ENCODE assay signal across 24 cellular contexts in genomic region chr20:38141154-38141888, GRCh38. TPM values are rescaled to one million over a fixed set of nuclear protein-coding genes. Genes with fewer than 3 reads are reported as not detected.
DNase-seq lines count a peak whose midpoint lies in the region; ATAC-seq, FAIRE-seq and TF ChIP-seq lines count a peak whose summit lies in the region.
"Had no signal": no experiment of that assay in that cellular context is flagged by ENCODE, and none has a peak within 500 bp of the region (broad histone marks: within the 10 kb centered on the region; RNA-seq: fewer than 3 reads in every experiment).

No MANE protein-coding gene starts in this region.

- no peak overlapping the region for H3K4me3 ChIP-seq in astrocyte (ENCODE audit: insufficient read depth, low read depth, low read length)
- H3K4me3 ChIP-seq in kidney (ENCODE audit: low read length in 2 of 2): no peak overlapping the region
- H3K4me3 ChIP-seq in spleen: no peak overlapping the region
- H3K4me3 ChIP-seq: colonic mucosa, HAP-1, MG63, tibial nerve had no signal

- intact Hi-C loops in kidney (cut with DNase I): no loop called here
- intact Hi-C loops in spleen (cut with DNase I; ENCODE audit: low total_unique reads): no loop called here

- H2BK15ac ChIP-seq in H9 (ENCODE audit: low read depth, low read length): no peak overlapping the region

- no peak overlapping the region for H2AK5ac ChIP-seq in H9 (ENCODE audit: insufficient read length, low read length)

- H3K79me2 ChIP-seq in H9 (ENCODE audit: insufficient read depth, low read length) (no peaks in the 10 kb centered on the region), astrocyte (ENCODE audit: insufficient read depth, low read length) (no peaks in the 10 kb centered on the region)
- H3K79me2 ChIP-seq: parathyroid adenoma had no signal

- no peak overlapping the region for H3K4me3 Mint-ChIP-seq in H9
- H3K4me3 Mint-ChIP-seq in astrocyte (ENCODE audit: unreplicated experiment): no peak overlapping the region
- no peak overlapping the region for H3K4me3 Mint-ChIP-seq in T-helper 17 cell
- H3K4me3 Mint-ChIP-seq: activated naive CD8-positive, alpha-beta T cell treated with anti-CD3 and anti-CD28 coated beads, Interleukin-2, amount 10 ng/mL, durations not matched to agents 7 days and 5 days; brain had no signal

- no peaks in the 10 kb centered on the region for H3K79me1 ChIP-seq in H9 (ENCODE audit: insufficient read depth, low read depth, low read length, poor library complexity, severe bottlenecking)

- no peaks in the 10 kb centered on the region for H3K9me3 ChIP-seq in H9 (ENCODE audit: control insufficient read depth, low read depth, low read length)
- no peaks in the 10 kb centered on the region for H3K9me3 ChIP-seq in astrocyte (ENCODE audit: insufficient read depth, low read depth, low read length)
- H3K9me3 ChIP-seq in kidney (ENCODE audit: control insufficient read depth in 1 of 2, low read length in 2 of 2): no peaks in the 10 kb centered on the region
- no peaks in the 10 kb centered on the region for H3K9me3 ChIP-seq in spleen
- no peaks in the 10 kb centered on the region for H3K9me3 ChIP-seq in T-helper 17 cell (ENCODE audit: control insufficient read depth, low read length, poor library complexity, severe bottlenecking)
- H3K9me3 ChIP-seq: colonic mucosa, HAP-1, MG63, tibial nerve had no signal

- H3K4ac ChIP-seq in H9 (ENCODE audit: low read depth, low read length): no peak overlapping the region

- no peak for FAIRE-seq in astrocyte (lab: Jason Lieb, UNC)
- no peak for FAIRE-seq in kidney (lab: Jason Lieb, UNC)

- no peaks in the 10 kb centered on the region for H3K27me3 ChIP-seq in H9 (ENCODE audit: insufficient read depth, low read length)
- no peaks in the 10 kb centered on the region for H3K27me3 ChIP-seq in astrocyte (ENCODE audit: insufficient read depth, low read length)
- H3K27me3 ChIP-seq in spleen (replicated peaks in 1 of 7): no peaks in the 10 kb centered on the region
- H3K27me3 ChIP-seq: colonic mucosa, MG63, tibial nerve had no signal

- H3K27ac Mint-ChIP-seq in H9 (peak overlapping the region in 2 of 3 experiments; percentile 39 to 84; a peak in 2 of 7 replicates), astrocyte (ENCODE audit: unreplicated experiment) (no peak overlapping the region), T-helper 17 cell (no peak overlapping the region)
- H3K27ac Mint-ChIP-seq: activated naive CD8-positive, alpha-beta T cell treated with anti-CD3 and anti-CD28 coated beads, Interleukin-2, amount 10 ng/mL, durations not matched to agents 7 days and 5 days; activated T-helper 2 cell treated with anti-CD3 and anti-CD28 coated beads, Interferon-gamma antibody, Interleukin-2, Interleukin-4, amounts not matched to agents 10 μg/mL and 5 μg/mL and 100 μg/mL, durations not matched to agents 14 hours and 24 hours and 36 hours had no signal

- TF ChIP-seq CTCF in H9 (conservative IDR thresholded peaks at IDR 0.05) (no peak), astrocyte (IDR thresholded peaks at IDR 0.05; ENCODE audit: insufficient read depth, low read depth, low read length) (no peak), kidney (IDR thresholded peaks at IDR 0.05; ENCODE audit: borderline replicate concordance, extremely low read depth, insufficient read depth) (no peak), spleen (IDR thresholded peaks at IDR 0.05 in 8 of 11, conservative IDR thresholded peaks at IDR 0.05 in 3 of 11) (no peak)

- WGBS in H9 (ENCODE audit: extremely low coverage, insufficient read length, low lambda C conversion rate): no CpG with 5 or more reads among the region's 25 CpGs
- 80 to 87% (median 86%) methylated on average over 25 of the region's 25 CpGs for WGBS in spleen, 5 donors

- H2BK5ac ChIP-seq in H9 (ENCODE audit: insufficient read length, low read length): no peak overlapping the region

- H3K36me3 Mint-ChIP-seq in H9 (ENCODE audit: insufficient read depth in 1 of 3, low read depth in 3 of 3): no peaks in the 10 kb centered on the region
- H3K36me3 Mint-ChIP-seq in astrocyte (ENCODE audit: low read depth, unreplicated experiment): peaks cover 11% of the 10 kb centered on the region
- no peaks in the 10 kb centered on the region for H3K36me3 Mint-ChIP-seq in T-helper 17 cell (ENCODE audit: low read depth)
- H3K36me3 Mint-ChIP-seq: activated naive CD8-positive, alpha-beta T cell treated with anti-CD3 and anti-CD28 coated beads, Interleukin-2, amount 10 ng/mL, durations not matched to agents 7 days and 5 days; brain had no signal

- no peak overlapping the region for H2BK20ac ChIP-seq in H9 (ENCODE audit: low read depth, low read length, poor library complexity, severe bottlenecking)

- H3K4me2 ChIP-seq in H9 (ENCODE audit: insufficient read depth, insufficient read length, low read length) (no peak overlapping the region), astrocyte (ENCODE audit: low read length) (no peak overlapping the region)

- H3K36me3 ChIP-seq in astrocyte (ENCODE audit: insufficient read depth, low read length): peaks cover 40% of the 10 kb centered on the region
- peaks cover 0 to 2% of the 10 kb centered on the region in 2 donors for H3K36me3 ChIP-seq in kidney (ENCODE audit: control insufficient read depth in 1 of 2, insufficient read depth in 2 of 2, low read length in 2 of 2)
- H3K36me3 ChIP-seq in spleen: peaks cover 0 to 45% (median 7%) of the 10 kb centered on the region in 6 donors
- H3K36me3 ChIP-seq: colonic mucosa, HAP-1, tibial nerve had no signal

- H4K8ac ChIP-seq in H9 (replicated peaks; ENCODE audit: insufficient read length, low read depth, low read length): no peak overlapping the region

- H2BK12ac ChIP-seq in H9 (ENCODE audit: insufficient read length, low read depth, low read length): no peak overlapping the region

- H2AFZ ChIP-seq in H9 (ENCODE audit: low read length): no peak overlapping the region
- no peak overlapping the region for H2AFZ ChIP-seq in astrocyte (ENCODE audit: low read depth, low read length)
- H2AFZ ChIP-seq: parathyroid adenoma had no signal

- H3K23ac ChIP-seq in H9 (ENCODE audit: insufficient read length, low read depth, low read length): no peak overlapping the region

- no peak for TF ChIP-seq POLR2A in spleen (IDR thresholded peaks at IDR 0.05)

- H4K5ac ChIP-seq in H9 (ENCODE audit: insufficient read length, low read depth, low read length): no peak overlapping the region

- H3T11ph ChIP-seq in H9 (ENCODE audit: low read length): no peak overlapping the region

- H3K23me2 ChIP-seq in H9 (ENCODE audit: insufficient read length, low read depth, low read length, poor library complexity, severe bottlenecking): no peaks in the 10 kb centered on the region

- H4K20me1 ChIP-seq in H9 (ENCODE audit: control insufficient read depth, insufficient read depth, insufficient read length) (no peaks in the 10 kb centered on the region), astrocyte (ENCODE audit: insufficient read depth, low read length) (no peaks in the 10 kb centered on the region)

- H3K9ac ChIP-seq in H9 (ENCODE audit: extremely low read depth, insufficient read length, low read length) (no peak overlapping the region), astrocyte (ENCODE audit: low read length) (no peak overlapping the region), kidney (ENCODE audit: low read length in 2 of 2) (no peak overlapping the region)
- H3K9ac ChIP-seq: parathyroid adenoma had no signal

- H3K56ac ChIP-seq in H9 (ENCODE audit: insufficient read length, low read depth, low read length): no peak overlapping the region

- no peak overlapping the region for H3K18ac ChIP-seq in H9 (ENCODE audit: insufficient read length, low read depth, low read length)

- H2BK120ac ChIP-seq in H9 (ENCODE audit: low read depth, low read length, poor library complexity, severe bottlenecking): no peak overlapping the region

- H3K9me3 Mint-ChIP-seq in H9 (no peaks in the 10 kb centered on the region), astrocyte (ENCODE audit: unreplicated experiment) (peaks cover 5% of the 10 kb centered on the region)
- H3K9me3 Mint-ChIP-seq: activated naive CD8-positive, alpha-beta T cell treated with anti-CD3 and anti-CD28 coated beads, Interleukin-2, amount 10 ng/mL, durations not matched to agents 7 days and 5 days; activated T-helper 2 cell treated with anti-CD3 and anti-CD28 coated beads, Interferon-gamma antibody, Interleukin-2, Interleukin-4, amounts not matched to agents 10 μg/mL and 5 μg/mL and 100 μg/mL, durations not matched to agents 14 hours and 24 hours and 36 hours; brain had no signal

- no peaks in the 10 kb centered on the region for H3K4me1 ChIP-seq in H9 (ENCODE audit: insufficient read depth, low read length)
- H3K4me1 ChIP-seq in astrocyte (ENCODE audit: insufficient read depth, low read length): peaks cover 26% of the 10 kb centered on the region
- peaks cover 22 to 29% of the 10 kb centered on the region in 2 donors for H3K4me1 ChIP-seq in kidney (ENCODE audit: control insufficient read depth in 1 of 2, insufficient read depth in 1 of 2, low read depth in 1 of 2, low read length in 2 of 2)
- H3K4me1 ChIP-seq in spleen: peaks cover 33 to 71% (median 50%) of the 10 kb centered on the region in 6 donors

- H3K14ac ChIP-seq in H9 (ENCODE audit: insufficient read depth, low read length): no peak overlapping the region

- H3K4me1 Mint-ChIP-seq in H9 (peaks cover 15 to 30% of the 10 kb centered on the region in 2 experiments), astrocyte (ENCODE audit: low read depth, unreplicated experiment) (peaks cover 31% of the 10 kb centered on the region), T-helper 17 cell (no peaks in the 10 kb centered on the region)

- no peak for DNase-seq in H9
- peak; percentile 22 for DNase-seq in astrocyte (ENCODE audit: low read depth)
- DNase-seq in kidney: peak; percentile 71
- DNase-seq in spleen: peak; percentile 70
- no peak for DNase-seq in T-helper 17 cell
- DNase-seq in stimulated activated CD4-positive, alpha-beta T cell treated with anti-CD3 and anti-CD28 coated beads, Interleukin-4, amount 100 ng/mL, for 1 hour: no peak
- DNase-seq: activated CD4-positive, alpha-beta T cell treated with anti-CD3 and anti-CD28 coated beads for 48 hours; activated naive CD8-positive, alpha-beta T cell treated with anti-CD3 and anti-CD28 coated beads, Interleukin-2, amount 10 ng/mL, durations not matched to agents 7 days and 5 days; colonic mucosa; head of caudate nucleus; MG63; NCI-H1436 treated with DMSO at 0.1 percent for 48 hours; SIG-M5; stimulated activated CD4-positive, alpha-beta T cell treated with anti-CD3 and anti-CD28 coated beads, Interleukin-1b, Interleukin-23, amount 100 ng/mL, for 48 hours; stimulated activated naive CD8-positive, alpha-beta T cell treated with anti-CD3 and anti-CD28 coated beads, Interleukin-15, Interleukin-2, amounts not matched to agents 100 U/mL and 50 U/mL, for 24 hours; T-helper 1 cell had no signal

- no peak overlapping the region for H4K91ac ChIP-seq in H9 (ENCODE audit: insufficient read length, low read depth, low read length)

- ATAC-seq in T-helper 17 cell (no peak), HG03039 (IDR thresholded peaks at IDR 0.05; ENCODE audit: unreplicated experiment) (no peak), HG03439 (IDR thresholded peaks at IDR 0.05; ENCODE audit: unreplicated experiment) (no peak)
- ATAC-seq: stimulated activated naive CD8-positive, alpha-beta T cell treated with anti-CD3 and anti-CD28 coated beads, Interleukin-15, Interleukin-2, amounts not matched to agents 100 U/mL and 50 U/mL, for 24 hours had no signal

- no peaks in the 10 kb centered on the region; the same call in 1 of the 2 replicates for H3K27me3 Mint-ChIP-seq in H9 (ENCODE audit: low read depth)
- H3K27me3 Mint-ChIP-seq in astrocyte (ENCODE audit: low read depth, unreplicated experiment): no peaks in the 10 kb centered on the region
- peaks cover 10% of the 10 kb centered on the region for H3K27me3 Mint-ChIP-seq in T-helper 17 cell

- H3K27ac ChIP-seq in H9 (ENCODE audit: insufficient read length, low read depth, low read length): no peak overlapping the region
- no peak overlapping the region for H3K27ac ChIP-seq in astrocyte (ENCODE audit: low read depth, low read length)
- H3K27ac ChIP-seq in kidney (ENCODE audit: low read depth in 2 of 2, low read length in 2 of 2): no peak overlapping the region
- H3K27ac ChIP-seq in spleen: peak overlapping the region in 4 of 8 donors; percentile 8 to 61 (median 33)
- H3K27ac ChIP-seq: colonic mucosa, HL-60, parathyroid adenoma, tibial nerve had no signal

RNA-seq across cellular contexts. Expression of gene TGM2, which starts 23.7 kb away (rescaled TPM):
- total RNA-seq in H9 (2021) (1.1 and 1.4 TPM in 2 replicates), astrocyte (48.2 and 98.9 TPM in 2 replicates), kidney (611 TPM), spleen (100 to 1,000 TPM in 1 of 7 donors, 10 to 100 TPM in 6; 60.2 to 167 (median 87.6) TPM), T-helper 17 cell (under 1 TPM; 0.37 to 0.76 TPM)
- polyA plus RNA-seq in kidney (ENCODE audit: insufficient read depth, low read depth, low replicate concordance) (44.6 TPM), spleen (10 to 100 TPM in 2 of 3 donors, 1 to 10 TPM in 1; 9.3 to 35.3 (median 19.8) TPM)
- total RNA-seq: activated T-helper 2 cell treated with anti-CD3 and anti-CD28 coated beads, Interferon-gamma antibody, Interleukin-2, Interleukin-4, amounts not matched to agents 10 μg/mL and 5 μg/mL and 100 μg/mL, durations not matched to agents 14 hours and 24 hours and 36 hours had no signal

Comparison
In these comparisons a context has a peak if more than half of its experiments do, and no peak if none do; other contexts are left out.
1. DNase-seq: peak in astrocyte (single experiment), kidney (single experiment) and spleen (single experiment); none in H9 (single experiment), T-helper 17 cell (0 of 3) and stimulated activated CD4-positive, alpha-beta T cell treated with anti-CD3 and anti-CD28 coated beads, Interleukin-4, amount 100 ng/mL, for 1 hour (single experiment).
2. H3K27ac Mint-ChIP-seq: peak in H9 (2 of 3); none in astrocyte (single experiment) and T-helper 17 cell (single experiment).
3. RNA of gene TGM2, which starts 23.7 kb away (total RNA-seq): 611 TPM in kidney (single experiment), 48.2 to 98.9 TPM in astrocyte and 60.2 to 167 TPM in spleen; 1.1 to 1.4 TPM in H9 and 0.37 to 0.76 TPM in T-helper 17 cell; every median in the first group is over 10 times any median in the second.